ENCODE assay signal across 12 cellular contexts in genomic region chr9:112771359-112772214, GRCh38. TPM values are rescaled to one million over a fixed set of nuclear protein-coding genes. Genes with fewer than 3 reads are reported as not detected.
A peak's percentile ranks its signal among the peaks of the same experiment; 100 is the strongest.
DNase-seq lines count a peak whose midpoint lies in the region; ATAC-seq and TF ChIP-seq lines count a peak whose summit lies in the region.
"Had no signal": no experiment of that assay in that cellular context is flagged by ENCODE, and none has a peak within 500 bp of the region (broad histone marks: within the 10 kb centered on the region; RNA-seq: fewer than 3 reads in every experiment).

No MANE protein-coding gene starts in this region.

- H3K9me3 Mint-ChIP-seq in activated naive CD4-positive, alpha-beta T cell treated with anti-CD3 and anti-CD28 coated beads, Interleukin-2, amount 10 ng/mL, durations not matched to agents 7 days and 5 days: peaks cover 1% of the 10 kb centered on the region

- intact Hi-C loops in upper lobe of right lung (cut with DNase I): no loop called here

- H3K27ac Mint-ChIP-seq in activated naive CD4-positive, alpha-beta T cell treated with anti-CD3 and anti-CD28 coated beads, Interleukin-2, amount 10 ng/mL, durations not matched to agents 7 days and 5 days: peak overlapping the region; percentile 26

- H3K9me3 ChIP-seq in upper lobe of right lung: no peaks in the 10 kb centered on the region
- H3K9me3 ChIP-seq: colonic mucosa had no signal

- CTCF ChIA-PET in activated naive CD4-positive, alpha-beta T cell treated with anti-CD3 and anti-CD28 coated beads, Interleukin-2, amount 10 ng/mL, durations not matched to agents 7 days and 5 days (lab: Charles Lee): no interaction called here

- ATAC-seq in upper lobe of right lung (peak; percentile 59), GM21576 (IDR thresholded peaks at IDR 0.05; ENCODE audit: unreplicated experiment) (no peak)

- no peaks in the 10 kb centered on the region for H3K27me3 Mint-ChIP-seq in activated naive CD4-positive, alpha-beta T cell treated with anti-CD3 and anti-CD28 coated beads, Interleukin-2, amount 10 ng/mL, durations not matched to agents 7 days and 5 days

- H3K36me3 Mint-ChIP-seq in activated naive CD4-positive, alpha-beta T cell treated with anti-CD3 and anti-CD28 coated beads, Interleukin-2, amount 10 ng/mL, durations not matched to agents 7 days and 5 days: peaks cover 18% of the 10 kb centered on the region

- H3K27me3 ChIP-seq in upper lobe of right lung: no peaks in the 10 kb centered on the region
- H3K27me3 ChIP-seq: colonic mucosa had no signal

- no peaks in the 10 kb centered on the region for H3K36me3 ChIP-seq in upper lobe of right lung
- H3K36me3 ChIP-seq: colonic mucosa had no signal

- H3K27ac ChIP-seq in coronary artery (peak overlapping the region in 1 of 2 donors; percentile 17), upper lobe of right lung (no peak overlapping the region)
- H3K27ac ChIP-seq: colonic mucosa had no signal

- TF ChIP-seq CTCF in coronary artery (IDR thresholded peaks at IDR 0.05) (no peak), upper lobe of right lung (IDR thresholded peaks at IDR 0.05) (no peak)

- H3K4me3 ChIP-seq in coronary artery (peak overlapping the region; percentile 7), upper lobe of right lung (no peak overlapping the region)
- H3K4me3 ChIP-seq: colonic mucosa had no signal

- DNase-seq in activated naive CD4-positive, alpha-beta T cell treated with anti-CD3 and anti-CD28 coated beads, Interleukin-2, amount 10 ng/mL, durations not matched to agents 7 days and 5 days: no peak
- DNase-seq in activated naive CD4-positive, alpha-beta T cell treated with Interleukin-2 at 50 U/mL for 16 hours: no peak
- DNase-seq in Kasumi-1 (lab: John Stamatoyannopoulos, UW) (peak; percentile 15 to 23), coronary artery (ENCODE audit: low spot score) (no peak), upper lobe of right lung (no peak), NCI-H69 (lab: John Stamatoyannopoulos, UW) (no peak)
- DNase-seq in stimulated activated CD4-positive, alpha-beta T cell treated with anti-CD3 and anti-CD28 coated beads, Interleukin-2, amount 100 ng/mL, for 24 hours: no peak
- DNase-seq: colonic mucosa, foreskin fibroblast, NCI-H524, SW 1271 had no signal

- H3K4me1 ChIP-seq in upper lobe of right lung: peaks cover 26% of the 10 kb centered on the region
- H3K4me1 ChIP-seq: colonic mucosa had no signal

- H3K4me1 Mint-ChIP-seq in activated naive CD4-positive, alpha-beta T cell treated with anti-CD3 and anti-CD28 coated beads, Interleukin-2, amount 10 ng/mL, durations not matched to agents 7 days and 5 days: peaks cover 33% of the 10 kb centered on the region

- no peak overlapping the region for H3K4me3 Mint-ChIP-seq in activated naive CD4-positive, alpha-beta T cell treated with anti-CD3 and anti-CD28 coated beads, Interleukin-2, amount 10 ng/mL, durations not matched to agents 7 days and 5 days

RNA-seq across cellular contexts. Expression of gene SNX30, which starts 21.0 kb away (rescaled TPM):
- 76.3 TPM for total RNA-seq in upper lobe of right lung

RNA-seq across cellular contexts. Expression of gene INIP, which starts 53.7 kb away (rescaled TPM):
- 22.7 TPM for total RNA-seq in upper lobe of right lung

Comparison
In these comparisons a context has a peak if more than half of its experiments do, and no peak if none do; other contexts are left out.
1. DNase-seq: peak in Kasumi-1 (2 of 2); none in activated naive CD4-positive, alpha-beta T cell treated with anti-CD3 and anti-CD28 coated beads, Interleukin-2, amount 10 ng/mL, durations not matched to agents 7 days and 5 days (single experiment), activated naive CD4-positive, alpha-beta T cell treated with Interleukin-2 at 50 U/mL for 16 hours (single experiment), coronary artery (single experiment), upper lobe of right lung (single experiment), stimulated activated CD4-positive, alpha-beta T cell treated with anti-CD3 and anti-CD28 coated beads, Interleukin-2, amount 100 ng/mL, for 24 hours (0 of 2) and NCI-H69 (single experiment).